Comparison of ENCODE assay signal across 25 cellular contexts in the genomic region with DNA sequence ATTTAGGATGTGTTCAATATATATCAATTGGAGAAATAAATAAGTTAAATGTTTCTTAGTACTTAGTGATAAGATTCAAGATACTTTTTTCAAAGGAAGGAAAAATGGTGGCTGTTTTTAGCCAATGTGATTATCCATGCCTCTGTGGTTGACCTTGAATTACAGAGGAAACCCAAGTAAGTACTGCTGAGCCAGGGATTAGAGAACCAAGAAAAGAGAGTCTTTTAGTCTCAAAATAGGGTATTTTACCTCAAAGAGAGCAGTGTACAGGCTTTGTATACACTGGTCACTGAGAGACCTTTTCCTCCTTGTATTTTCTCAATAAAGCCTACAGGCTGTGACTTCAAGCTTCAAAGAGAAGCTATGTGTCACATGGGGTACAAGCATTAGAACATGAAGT.
"Had no signal": no experiment of that assay in that cellular context is flagged by ENCODE, and none has a peak within 500 bp of the region (broad histone marks: within the 10 kb centered on the region; RNA-seq: fewer than 3 reads in every experiment).

No MANE protein-coding gene starts in this region.

- H3K4me1 ChIP-seq: colonic mucosa, esophagus muscularis mucosa, esophagus squamous epithelium, foreskin keratinocyte, gastrocnemius medialis, gastroesophageal sphincter, heart left ventricle, heart right ventricle had no signal

- H3K4me2 ChIP-seq: hepatocyte had no signal

- H3K9me3 ChIP-seq: colonic mucosa, esophagus muscularis mucosa, esophagus squamous epithelium, gastrocnemius medialis, gastroesophageal sphincter, heart left ventricle, heart right ventricle had no signal

- H3K4me3 ChIP-seq: colonic mucosa, coronary artery, dorsolateral prefrontal cortex, esophagus muscularis mucosa, esophagus squamous epithelium, gastrocnemius medialis, gastroesophageal sphincter, heart left ventricle, heart right ventricle, hepatocyte had no signal

- ATAC-seq: effector memory CD8-positive, alpha-beta T cell; esophagus mucosa; foreskin keratinocyte; gastrocnemius medialis; gastroesophageal sphincter; heart left ventricle; heart right ventricle had no signal

- H3K36me3 ChIP-seq: colonic mucosa, esophagus muscularis mucosa, esophagus squamous epithelium, gastrocnemius medialis, gastroesophageal sphincter, heart left ventricle, heart right ventricle had no signal

- H3K79me2 ChIP-seq: hepatocyte had no signal

- H3K27me3 ChIP-seq: colonic mucosa, dorsolateral prefrontal cortex, esophagus muscularis mucosa, esophagus squamous epithelium, foreskin keratinocyte, gastrocnemius medialis, gastroesophageal sphincter, heart left ventricle, heart right ventricle, hepatocyte had no signal

- H3K27ac ChIP-seq: colonic mucosa, coronary artery, dorsolateral prefrontal cortex, epithelial cell of prostate, esophagus muscularis mucosa, esophagus squamous epithelium, foreskin keratinocyte, gastrocnemius medialis, gastroesophageal sphincter, heart left ventricle, heart right ventricle, hepatocyte had no signal

- H2AFZ ChIP-seq: hepatocyte had no signal

- DNase-seq: colonic mucosa; cortex of kidney; dermis blood vessel endothelial cell; dorsolateral prefrontal cortex; effector CD4-positive, alpha-beta T cell; effector CD8-positive, alpha-beta T cell; effector memory CD4-positive, alpha-beta T cell; effector memory CD8-positive, alpha-beta T cell; endodermal cell; erythroblast; esophagus squamous epithelium; foreskin fibroblast; foreskin melanocyte; gastrocnemius medialis; glutamatergic neuron; head of caudate nucleus; heart left ventricle; heart right ventricle had no signal
